ENCODE assay signal across 10 cellular contexts in genomic region chr4:82223715-82224114, GRCh38.
DNase-seq lines count a peak whose midpoint lies in the region; ATAC-seq, FAIRE-seq and TF ChIP-seq lines count a peak whose summit lies in the region.
"Had no signal": no experiment of that assay in that cellular context is flagged by ENCODE, and none has a peak within 500 bp of the region (broad histone marks: within the 10 kb centered on the region; RNA-seq: fewer than 3 reads in every experiment).

No MANE protein-coding gene starts in this region.

- peaks cover 5 to 6% of the 10 kb centered on the region in 2 donors for H3K4me1 Mint-ChIP-seq in natural killer cell
- H3K4me1 Mint-ChIP-seq in natural killer cell treated with Interleukin-12 subunit alpha and Interleukin-12 subunit beta and Interleukin-15 and Interleukin-18, amount 100 ng/mL, for 72 hours (ENCODE audit: low read depth in 2 of 2) = peaks cover 4 to 5% of the 10 kb centered on the region in 2 donors

- H3K4me3 ChIP-seq in upper lobe of left lung = no peak overlapping the region

- H3K9me3 ChIP-seq in upper lobe of left lung = no peaks in the 10 kb centered on the region

- no peaks in the 10 kb centered on the region for H3K36me3 Mint-ChIP-seq in natural killer cell
- no peaks in the 10 kb centered on the region for H3K36me3 Mint-ChIP-seq in natural killer cell treated with Interleukin-12 subunit alpha and Interleukin-12 subunit beta and Interleukin-15 and Interleukin-18, amount 100 ng/mL, for 72 hours
- H3K36me3 Mint-ChIP-seq: CD8-positive, alpha-beta memory T cell had no signal

- H3K9me3 Mint-ChIP-seq in natural killer cell = no peaks in the 10 kb centered on the region
- no peaks in the 10 kb centered on the region for H3K9me3 Mint-ChIP-seq in natural killer cell treated with Interleukin-12 subunit alpha and Interleukin-12 subunit beta and Interleukin-15 and Interleukin-18, amount 100 ng/mL, for 72 hours
- H3K9me3 Mint-ChIP-seq: CD8-positive, alpha-beta memory T cell had no signal

- H3K27me3 Mint-ChIP-seq in natural killer cell (ENCODE audit: low read depth in 2 of 2) = peaks cover 10 to 23% of the 10 kb centered on the region in 2 donors
- H3K27me3 Mint-ChIP-seq in natural killer cell treated with Interleukin-12 subunit alpha and Interleukin-12 subunit beta and Interleukin-15 and Interleukin-18, amount 100 ng/mL, for 72 hours = peaks cover 7% of the 10 kb centered on the region in 2 donors

- intact Hi-C loops in natural killer cell (cut with micrococcal nuclease) = no loop called here

- no peaks in the 10 kb centered on the region for H3K27me3 ChIP-seq in upper lobe of left lung

- H3K4me1 ChIP-seq in upper lobe of left lung = no peaks in the 10 kb centered on the region

- no peak for TF ChIP-seq POLR2A in upper lobe of left lung (IDR thresholded peaks at IDR 0.05)

- WGBS in upper lobe of left lung, 2 donors = 20 to 26% methylated on average over 4 of the region's 4 CpGs

- no peak overlapping the region for H3K27ac ChIP-seq in upper lobe of left lung

- no peak for TF ChIP-seq EP300 in upper lobe of left lung (IDR thresholded peaks at IDR 0.05)

- DNase-seq in natural killer cell = no peak
- DNase-seq in natural killer cell treated with Interleukin-12 subunit alpha and Interleukin-12 subunit beta and Interleukin-15 and Interleukin-18, amount 100 ng/mL, for 72 hours (ENCODE audit: low spot score) = no peak
- peak; percentile 76 to 92 for DNase-seq in NOMO-1 (lab: John Stamatoyannopoulos, UW; ENCODE audit: unreplicated experiment in 2 of 2)
- peak; percentile 59 for DNase-seq in globus pallidus (ENCODE audit: low spot score)
- peak in 1 of 2 donors; percentile 80 for DNase-seq in upper lobe of left lung
- no peak for DNase-seq in HTR-8/SVneo (ENCODE audit: insufficient read length, low spot score)
- DNase-seq in dermis blood vessel endothelial cell = no peak

- no peak overlapping the region for H3K4me3 Mint-ChIP-seq in natural killer cell
- no peak overlapping the region for H3K4me3 Mint-ChIP-seq in natural killer cell treated with Interleukin-12 subunit alpha and Interleukin-12 subunit beta and Interleukin-15 and Interleukin-18, amount 100 ng/mL, for 72 hours

- ATAC-seq in natural killer cell (peak in 2 of 3 donors; percentile 45 to 63), upper lobe of left lung (ENCODE audit: low FRiP score in 2 of 2) (peak; percentile 61 to 83), GM19467 (IDR thresholded peaks at IDR 0.05; ENCODE audit: unreplicated experiment) (no peak)
- no peak for ATAC-seq in natural killer cell treated with Interleukin-12 subunit alpha and Interleukin-12 subunit beta and Interleukin-15 and Interleukin-18, amount 100 ng/mL, for 72 hours

- no peaks in the 10 kb centered on the region for H3K36me3 ChIP-seq in upper lobe of left lung

- FAIRE-seq in HTR-8/SVneo (lab: Jason Lieb, UNC) = no peak
- FAIRE-seq: endothelial cell of umbilical vein had no signal

- no peak overlapping the region for H3K27ac Mint-ChIP-seq in natural killer cell
- no peak overlapping the region for H3K27ac Mint-ChIP-seq in natural killer cell treated with Interleukin-12 subunit alpha and Interleukin-12 subunit beta and Interleukin-15 and Interleukin-18, amount 100 ng/mL, for 72 hours

- TF ChIP-seq CTCF in natural killer cell (IDR thresholded peaks at IDR 0.05) = no peak
- TF ChIP-seq CTCF in upper lobe of left lung (IDR thresholded peaks at IDR 0.05) = no peak

Comparison
In these comparisons a context has a peak if more than half of its experiments do, and no peak if none do; other contexts are left out.
1. ATAC-seq: peak in natural killer cell (2 of 3) and upper lobe of left lung (2 of 2); none in natural killer cell treated with Interleukin-12 subunit alpha and Interleukin-12 subunit beta and Interleukin-15 and Interleukin-18, amount 100 ng/mL, for 72 hours (0 of 2) and GM19467 (single experiment).
2. DNase-seq: peak in NOMO-1 (2 of 2) and globus pallidus (single experiment); none in natural killer cell (single experiment), natural killer cell treated with Interleukin-12 subunit alpha and Interleukin-12 subunit beta and Interleukin-15 and Interleukin-18, amount 100 ng/mL, for 72 hours (single experiment), HTR-8/SVneo (single experiment) and dermis blood vessel endothelial cell (single experiment).